ENCODE assay signal across 16 cellular contexts in the genomic region with DNA sequence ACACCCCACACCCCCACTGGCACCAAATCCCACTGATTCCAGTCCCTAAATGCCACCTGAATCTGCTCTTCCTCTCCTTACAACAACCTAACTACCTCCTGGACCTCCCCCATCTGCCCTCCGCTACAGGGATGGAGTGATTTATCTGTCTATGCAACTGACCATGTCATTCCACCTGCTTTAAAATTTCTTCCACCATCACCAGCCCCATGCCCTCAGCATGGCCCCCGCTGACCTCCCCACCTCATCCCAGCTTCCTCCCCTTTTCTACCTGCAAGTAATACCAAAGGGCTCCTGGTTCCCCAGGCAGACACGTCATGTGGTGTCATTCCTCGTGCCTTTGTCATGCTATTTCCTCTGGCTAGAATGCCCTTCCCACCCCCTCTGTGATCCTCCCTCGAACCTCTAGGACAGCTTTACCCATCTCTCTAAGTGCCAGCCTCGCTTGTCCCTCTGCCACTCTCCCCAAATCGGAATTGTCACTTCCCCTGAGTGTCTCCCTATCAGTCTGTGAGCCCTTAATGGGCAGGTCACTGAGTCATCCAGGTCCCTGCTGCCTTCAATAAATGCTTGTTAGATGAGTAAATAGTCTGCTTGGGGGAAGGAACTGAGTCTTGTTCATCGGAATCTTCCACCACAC. TPM values are rescaled to one million over a fixed set of nuclear protein-coding genes. Genes with fewer than 3 reads are reported as not detected.
DNase-seq lines count a peak whose midpoint lies in the region; ATAC-seq and TF ChIP-seq lines count a peak whose summit lies in the region.
"Had no signal": no experiment of that assay in that cellular context is flagged by ENCODE, and none has a peak within 500 bp of the region (broad histone marks: within the 10 kb centered on the region; RNA-seq: fewer than 3 reads in every experiment).

No MANE protein-coding gene starts in this region.

- intact Hi-C loops in PC-3 (cut with micrococcal nuclease): loop anchor here (1.0 to 2.0 kb wide), 2 partner anchors 10 to 16 kb away; no protein-coding TSS in a partner anchor
- intact Hi-C loops in sigmoid colon (cut with DNase I): no loop called here
- intact Hi-C loops in left ventricle myocardium superior (cut with micrococcal nuclease): no loop called here

- H4K12ac ChIP-seq in trophoblast cell (ENCODE audit: low read depth, low read length): no peak overlapping the region

- H2AFZ ChIP-seq in GM23248: no peak overlapping the region
- H2AFZ ChIP-seq in PC-3 (ENCODE audit: low read length): peak overlapping the region; percentile 20
- no peak overlapping the region for H2AFZ ChIP-seq in trophoblast cell (ENCODE audit: insufficient read depth, low read length, poor library complexity)

- no peak overlapping the region for H3K18ac ChIP-seq in trophoblast cell (ENCODE audit: low read length)

- no peak overlapping the region for H3K4ac ChIP-seq in trophoblast cell (ENCODE audit: low read depth, low read length)

- in situ Hi-C loops in GM23248 (cut with MboI) (no loop called here), GM13977 (cut with MboI; ENCODE audit: low pct_unique_long_range_greater_than_20kb, low sequenced_read_pairs, unreplicated experiment) (no loop called here)

- H3K79me1 ChIP-seq in trophoblast cell (ENCODE audit: low read length): peaks cover 2% of the 10 kb centered on the region

- no peaks in the 10 kb centered on the region for H3K79me2 ChIP-seq in GM23248 (ENCODE audit: insufficient read depth)
- H3K79me2 ChIP-seq in PC-3 (ENCODE audit: low read length): no peaks in the 10 kb centered on the region
- H3K79me2 ChIP-seq in trophoblast cell (ENCODE audit: control insufficient read depth, insufficient read depth, low read length, poor library complexity): no peaks in the 10 kb centered on the region

- CTCF ChIA-PET in PC-3 (lab: Charles Lee): interaction anchor here (0.8 to 1.0 kb wide), 3 partner anchors 18 to 89 kb away, joined by 3 to 5 read pairs (median 3); a partner anchor contains a TSS

- peak overlapping the region; percentile 39 for H3K4me2 ChIP-seq in GM23248 (ENCODE audit: unreplicated experiment)
- peak overlapping the region; percentile 82 for H3K4me2 ChIP-seq in PC-3 (ENCODE audit: low read length)
- peak overlapping the region; percentile 42 for H3K4me2 ChIP-seq in trophoblast cell (ENCODE audit: low read length)

- H3K27me3 ChIP-seq in GM23248 (replicated peaks; ENCODE audit: insufficient read depth): 0 out of 2 replicates have a peak, but pooled peaks cover 26% of the 10 kb centered on the region
- H3K27me3 ChIP-seq in PC-3 (ENCODE audit: low read length): no peaks in the 10 kb centered on the region
- no peaks in the 10 kb centered on the region for H3K27me3 ChIP-seq in trophoblast cell (ENCODE audit: insufficient read depth, low read length)
- peaks cover 0 to 4% (median 0%) of the 10 kb centered on the region in 3 donors for H3K27me3 ChIP-seq in sigmoid colon
- H3K27me3 ChIP-seq: thyroid gland had no signal

- ATAC-seq in PC-3: peak; percentile 86
- peak; percentile 62 for ATAC-seq in esophagus mucosa
- ATAC-seq in HG03378 (IDR thresholded peaks at IDR 0.05; ENCODE audit: unreplicated experiment): no peak
- no peak for ATAC-seq in left ventricle myocardium superior
- ATAC-seq: right cardiac atrium, T-cell had no signal

- POLR2A ChIA-PET in PC-3 (lab: Charles Lee; ENCODE audit: unreplicated experiment): interaction anchor here (0.6 kb wide), 1 partner anchor 16 kb away, joined by 3 read pairs; no protein-coding TSS in a partner anchor

- no peak overlapping the region for H3K27ac ChIP-seq in GM23248
- peak overlapping the region; percentile 96 for H3K27ac ChIP-seq in PC-3 (ENCODE audit: low read length)
- H3K27ac ChIP-seq in trophoblast cell (ENCODE audit: low read depth, low read length): peak overlapping the region; percentile 2
- H3K27ac ChIP-seq in sigmoid colon: no peak overlapping the region
- H3K27ac ChIP-seq: thyroid gland had no signal

- no peak overlapping the region for H3K14ac ChIP-seq in trophoblast cell (ENCODE audit: low read length)

- H4K20me1 ChIP-seq in GM23248 (ENCODE audit: insufficient read depth) (no peaks in the 10 kb centered on the region), PC-3 (ENCODE audit: low read length) (no peaks in the 10 kb centered on the region)

- peak overlapping the region; percentile 17; the same call in 1 of the 2 replicates for H3K4me3 ChIP-seq in GM23248
- H3K4me3 ChIP-seq in PC-3 (ENCODE audit: low read length): peak overlapping the region; percentile 51; the same call in 1 of the 2 replicates
- no peak overlapping the region for H3K4me3 ChIP-seq in trophoblast cell (ENCODE audit: low read depth, low read length)
- H3K4me3 ChIP-seq in sigmoid colon: no peak overlapping the region
- H3K4me3 ChIP-seq: thyroid gland had no signal

- H2AK5ac ChIP-seq in trophoblast cell (ENCODE audit: low read length): no peak overlapping the region

- TF ChIP-seq CTCF in PC-3 (conservative IDR thresholded peaks at IDR 0.05; ENCODE audit: low read depth, low read length): no peak
- no peak for TF ChIP-seq CTCF in GM13977 (IDR thresholded peaks at IDR 0.05; ENCODE audit: extremely low read depth, insufficient read depth, missing control alignments)
- no peak for TF ChIP-seq CTCF in sigmoid colon (IDR thresholded peaks at IDR 0.05)

- no peaks in the 10 kb centered on the region for H3F3A ChIP-seq in GM23248 (ENCODE audit: insufficient read depth)
- H3F3A ChIP-seq in PC-3 (ENCODE audit: low read length, unreplicated experiment): no peaks in the 10 kb centered on the region

- H2BK5ac ChIP-seq in trophoblast cell (ENCODE audit: low read depth, low read length, poor library complexity): no peak overlapping the region

- H4K91ac ChIP-seq in trophoblast cell (ENCODE audit: low read depth, low read length): no peak overlapping the region

- no peak overlapping the region for H2BK12ac ChIP-seq in trophoblast cell (ENCODE audit: low read length)

- TF ChIP-seq EP300 in sigmoid colon (IDR thresholded peaks at IDR 0.05): no peak

- no peak overlapping the region for H2BK120ac ChIP-seq in trophoblast cell (ENCODE audit: insufficient read depth, low read length, poor library complexity)

- no TSS peak for BruUV-seq in PC-3 (replicated peaks; lab: Mats Ljungman, UMichigan)

- peaks cover 10% of the 10 kb centered on the region for H3K4me1 ChIP-seq in GM23248 (ENCODE audit: insufficient read depth)
- H3K4me1 ChIP-seq in PC-3 (ENCODE audit: insufficient read depth, low read length): peaks cover 36% of the 10 kb centered on the region
- peaks cover 13 to 14% of the 10 kb centered on the region in 2 experiments for H3K4me1 ChIP-seq in trophoblast cell (ENCODE audit: control insufficient read depth in 1 of 2, insufficient read depth in 2 of 2, low read length in 2 of 2)
- no peaks in the 10 kb centered on the region for H3K4me1 ChIP-seq in sigmoid colon
- H3K4me1 ChIP-seq: thyroid gland had no signal

- H3K9ac ChIP-seq in GM23248 (no peak overlapping the region), PC-3 (ENCODE audit: low read length) (peak overlapping the region; percentile 61), trophoblast cell (ENCODE audit: low read length) (no peak overlapping the region)

- H3K9me2 ChIP-seq in GM23248 (ENCODE audit: insufficient read depth) (no peaks in the 10 kb centered on the region), PC-3 (replicated peaks; ENCODE audit: low read length) (no peaks in the 10 kb centered on the region)

- no peak overlapping the region for H4K8ac ChIP-seq in trophoblast cell (ENCODE audit: low read depth, low read length)

- TF ChIP-seq POLR2A in sigmoid colon (IDR thresholded peaks at IDR 0.05): no peak

- H3K9me3 ChIP-seq in GM23248 (ENCODE audit: low read depth) (no peaks in the 10 kb centered on the region), PC-3 (ENCODE audit: low read length) (no peaks in the 10 kb centered on the region), trophoblast cell (ENCODE audit: insufficient read depth, low read depth, low read length) (peaks cover 7% of the 10 kb centered on the region), sigmoid colon (no peaks in the 10 kb centered on the region)
- H3K9me3 ChIP-seq: thyroid gland had no signal

- H3K23ac ChIP-seq in trophoblast cell (ENCODE audit: low read length): no peak overlapping the region

- H3K36me3 ChIP-seq in GM23248 (ENCODE audit: low read depth) (no peaks in the 10 kb centered on the region), PC-3 (ENCODE audit: low read depth, low read length) (no peaks in the 10 kb centered on the region), trophoblast cell (ENCODE audit: control insufficient read depth in 1 of 2, insufficient read depth in 2 of 2, low read length in 2 of 2) (no peaks in the 10 kb centered on the region), sigmoid colon (no peaks in the 10 kb centered on the region)
- H3K36me3 ChIP-seq: thyroid gland had no signal

- 21 to 32% methylated on average over 7 to 8 of the region's 8 CpGs for WGBS in GM23248 (ENCODE audit: low coverage in 1 of 2, low lambda C conversion rate in 2 of 2, missing lambda C conversion rate in 2 of 2), 2 experiments
- WGBS in trophoblast cell (ENCODE audit: extremely low coverage, insufficient coverage, insufficient read length): no CpG with 5 or more reads among the region's 8 CpGs
- 35 to 52% methylated on average over 8 of the region's 8 CpGs for WGBS in sigmoid colon, 2 donors

- DNase-seq in GM23248 (peak; percentile 71), PC-3 (peak; percentile 96), trophoblast cell (peak; percentile 79 to 83), GM13977 (ENCODE audit: low spot score) (no peak), sigmoid colon (no peak), left ventricle myocardium superior (no peak)
- DNase-seq: activated CD4-positive, alpha-beta T cell treated with anti-CD3 and anti-CD28 coated beads, Interleukin-2, amount 10 ng/mL, durations not matched to agents 7 days and 5 days; activated gamma-delta T cell; COR-L47; naive B cell; NCI-H748 treated with DMSO at 0.1 percent for 48 hours; right cardiac atrium; T-cell; thyroid gland had no signal

RNA-seq across cellular contexts. Expression of a gene that starts 3.7 kb away (rescaled TPM):
- total RNA-seq in GM23248 (2014; rRNA removed; shearing (Covaris generic)): not detected in 2 replicates
- polyA plus RNA-seq in GM23248 (2016; fragmentation: Nextera tagmentation; extraction: Ambion mirVana) (not detected in 2 replicates), sigmoid colon (under 1 TPM in 1 of 3 donors, not detected in 2; 0.39 TPM)
- total RNA-seq in PC-3 (2014; rRNA removed) (0.12 TPM in 1 of 2 replicates, not detected in the other), esophagus mucosa (1.4 TPM), sigmoid colon (not detected), left ventricle myocardium superior (not detected)
- not detected in 2 replicates for polyA plus RNA-seq in trophoblast cell (2013)
- total RNA-seq: activated CD4-positive, alpha-beta T cell treated with anti-CD3 and anti-CD28 coated beads, Interleukin-2, amount 10 ng/mL, durations not matched to agents 7 days and 5 days; right cardiac atrium; T-cell; thyroid gland had no signal
- polyA plus RNA-seq: right cardiac atrium had no signal

RNA-seq across cellular contexts. Expression of a gene that starts 8.4 kb away (rescaled TPM):
- not detected in 2 replicates for total RNA-seq in GM23248 (2014; rRNA removed; shearing (Covaris generic))
- 0.23 and 0.33 TPM in 2 replicates for polyA plus RNA-seq in GM23248 (2016; fragmentation: Nextera tagmentation; extraction: Ambion mirVana)
- 7.2 and 8.1 TPM in 2 replicates for total RNA-seq in PC-3 (2014; rRNA removed)
- total RNA-seq in esophagus mucosa: 78.8 TPM
- 0.05 and 0.10 TPM in 2 replicates for polyA plus RNA-seq in trophoblast cell (2013)
- total RNA-seq in sigmoid colon: not detected
- polyA plus RNA-seq in sigmoid colon: under 1 TPM in 1 of 3 donors, not detected in 2; 0.69 TPM
- not detected for total RNA-seq in left ventricle myocardium superior
- total RNA-seq: activated CD4-positive, alpha-beta T cell treated with anti-CD3 and anti-CD28 coated beads, Interleukin-2, amount 10 ng/mL, durations not matched to agents 7 days and 5 days; right cardiac atrium; T-cell; thyroid gland had no signal
- polyA plus RNA-seq: right cardiac atrium had no signal

RNA-seq across cellular contexts. Expression of a gene that starts 17.8 kb away (rescaled TPM):
- 0.43 TPM in 1 of 2 replicates, not detected in the other for total RNA-seq in GM23248 (2014; rRNA removed; shearing (Covaris generic))
- polyA plus RNA-seq in GM23248 (2016; fragmentation: Nextera tagmentation; extraction: Ambion mirVana): not detected in 2 replicates
- total RNA-seq in PC-3 (2014; rRNA removed): 89.9 and 97.9 TPM in 2 replicates
- total RNA-seq in esophagus mucosa: 61.7 TPM
- polyA plus RNA-seq in trophoblast cell (2013): 0.19 and 0.32 TPM in 2 replicates
- not detected for total RNA-seq in sigmoid colon
- 10 to 100 TPM in 1 of 3 donors, 1 to 10 TPM in 2; 1.2 to 11.0 (median 1.8) TPM for polyA plus RNA-seq in sigmoid colon
- total RNA-seq in left ventricle myocardium superior: not detected
- total RNA-seq: activated CD4-positive, alpha-beta T cell treated with anti-CD3 and anti-CD28 coated beads, Interleukin-2, amount 10 ng/mL, durations not matched to agents 7 days and 5 days; right cardiac atrium; T-cell had no signal
- polyA plus RNA-seq: right cardiac atrium had no signal

RNA-seq across cellular contexts. Expression of a gene that starts 29.5 kb away (rescaled TPM):
- not detected in 2 replicates for total RNA-seq in GM23248 (2014; rRNA removed; shearing (Covaris generic))
- polyA plus RNA-seq in GM23248 (2016; fragmentation: Nextera tagmentation; extraction: Ambion mirVana) (not detected in 2 replicates), sigmoid colon (1 to 10 TPM in 1 of 3 donors, under 1 TPM in 1, not detected in 1; 0.60 to 8.3 TPM)
- total RNA-seq in PC-3 (2014; rRNA removed) (not detected in 2 replicates), esophagus mucosa (2.0 TPM), sigmoid colon (10 to 100 TPM in 1 of 4 donors, 1 to 10 TPM in 3; 3.3 to 14.7 (median 7.6) TPM), left ventricle myocardium superior (19.1 TPM)
- polyA plus RNA-seq in trophoblast cell (2013): not detected in 2 replicates
- total RNA-seq: activated CD4-positive, alpha-beta T cell treated with anti-CD3 and anti-CD28 coated beads, Interleukin-2, amount 10 ng/mL, durations not matched to agents 7 days and 5 days; T-cell had no signal

Comparison
In these comparisons a context has a peak if more than half of its experiments do, and no peak if none do; other contexts are left out.
1. DNase-seq: peak in GM23248 (single experiment), PC-3 (single experiment) and trophoblast cell (2 of 2); none in GM13977 (single experiment), sigmoid colon (single experiment) and left ventricle myocardium superior (single experiment).
2. H3K27ac ChIP-seq: peak in PC-3 (single experiment) and trophoblast cell (single experiment); none in GM23248 (single experiment) and sigmoid colon (0 of 4).
3. H3K4me3 ChIP-seq: peak in GM23248 (single experiment) and PC-3 (single experiment); none in trophoblast cell (single experiment) and sigmoid colon (0 of 4).
4. ATAC-seq: peak in PC-3 (single experiment) and esophagus mucosa (single experiment); none in HG03378 (single experiment) and left ventricle myocardium superior (single experiment).
5. RNA of a gene that starts 17.8 kb away (total RNA-seq): 89.9 to 97.9 TPM in PC-3 and 61.7 TPM in esophagus mucosa (single experiment); 0.43 TPM in GM23248, not detected in sigmoid colon and not detected in left ventricle myocardium superior (single experiment); every median in the first group is over 10 times any median in the second.
6. Peak in every context shown above with its lines, with median percentiles within 50 percentile points of each other: H3K4me2 ChIP-seq.